21 cellular contexts compared by ENCODE assay signal in genomic region chr3:179666030-179666429, GRCh38. TPM values are rescaled to one million over a fixed set of nuclear protein-coding genes. Genes with fewer than 3 reads are reported as not detected.
A peak's percentile ranks its signal among the peaks of the same experiment; 100 is the strongest.
DNase-seq lines count a peak whose midpoint lies in the region; ATAC-seq and TF ChIP-seq lines count a peak whose summit lies in the region.
"Had no signal": no experiment of that assay in that cellular context is flagged by ENCODE, and none has a peak within 500 bp of the region (broad histone marks: within the 10 kb centered on the region; RNA-seq: fewer than 3 reads in every experiment).

No MANE protein-coding gene starts in this region.

- H2BK12ac ChIP-seq in H9 (ENCODE audit: insufficient read length, low read depth, low read length) = no peak overlapping the region

- CTCF ChIA-PET in PC-3 (lab: Charles Lee) = no interaction called here

- H3K79me2 ChIP-seq in H9 (ENCODE audit: insufficient read depth, low read length) = peaks cover 15% of the 10 kb centered on the region; the same call in 1 of the 2 replicates
- peaks cover 63% of the 10 kb centered on the region for H3K79me2 ChIP-seq in fibroblast of lung (ENCODE audit: control insufficient read depth, insufficient read depth, low read length)
- peaks cover 99% of the 10 kb centered on the region for H3K79me2 ChIP-seq in neural progenitor cell (ENCODE audit: low read depth)
- peaks cover 92% of the 10 kb centered on the region for H3K79me2 ChIP-seq in PC-3 (ENCODE audit: low read length)

- H3K27me3 ChIP-seq in CD4-positive, CD25-positive, alpha-beta regulatory T cell (ENCODE audit: control insufficient read depth, insufficient read depth, low read length) = no peaks in the 10 kb centered on the region
- no peaks in the 10 kb centered on the region for H3K27me3 ChIP-seq in H9 (ENCODE audit: insufficient read depth, low read length)
- H3K27me3 ChIP-seq in fibroblast of lung (ENCODE audit: control insufficient read depth, insufficient read depth, low read length) = no peaks in the 10 kb centered on the region
- no peaks in the 10 kb centered on the region for H3K27me3 ChIP-seq in neural progenitor cell
- H3K27me3 ChIP-seq in PC-3 (ENCODE audit: low read length) = no peaks in the 10 kb centered on the region
- H3K27me3 ChIP-seq: pancreas, SJSA1, vagina had no signal

- H3K23me2 ChIP-seq in H9 (ENCODE audit: insufficient read length, low read depth, low read length, poor library complexity, severe bottlenecking) = no peaks in the 10 kb centered on the region

- no peak overlapping the region for H2BK20ac ChIP-seq in H9 (ENCODE audit: low read depth, low read length, poor library complexity, severe bottlenecking)

- H3K27me3 Mint-ChIP-seq in CD4-positive, CD25-positive, alpha-beta regulatory T cell = no peaks in the 10 kb centered on the region
- H3K27me3 Mint-ChIP-seq in H9 (ENCODE audit: low read depth) (no peaks in the 10 kb centered on the region), neural progenitor cell (ENCODE audit: insufficient read depth, low read depth) (no peaks in the 10 kb centered on the region)
- H3K27me3 Mint-ChIP-seq: activated naive CD4-positive, alpha-beta T cell treated with anti-CD3 and anti-CD28 coated beads, Interleukin-2, amount 50 U/mL, for 24 hours; naive thymus-derived CD4-positive, alpha-beta T cell had no signal

- no peak overlapping the region for H4K5ac ChIP-seq in H9 (ENCODE audit: insufficient read length, low read depth, low read length)

- no peaks in the 10 kb centered on the region for H3K4me1 ChIP-seq in CD4-positive, CD25-positive, alpha-beta regulatory T cell (ENCODE audit: control insufficient read depth, insufficient read depth, low read length, poor library complexity, severe bottlenecking)
- H3K4me1 ChIP-seq in H9 (ENCODE audit: insufficient read depth, low read length) (0 out of 2 replicates have a peak, but pooled peaks cover 3% of the 10 kb centered on the region), fibroblast of lung (ENCODE audit: control insufficient read depth, extremely low read depth, insufficient read depth, low read length) (peaks cover 2% of the 10 kb centered on the region), neural progenitor cell (peaks cover 38% of the 10 kb centered on the region), PC-3 (ENCODE audit: insufficient read depth, low read length) (no peaks in the 10 kb centered on the region)
- H3K4me1 ChIP-seq: pancreas, SJSA1 had no signal

- no peak overlapping the region for H3K18ac ChIP-seq in H9 (ENCODE audit: insufficient read length, low read depth, low read length)

- H3K36me3 ChIP-seq in CD4-positive, CD25-positive, alpha-beta regulatory T cell (ENCODE audit: control insufficient read depth, insufficient read depth, low read length) = no peaks in the 10 kb centered on the region
- no peaks in the 10 kb centered on the region for H3K36me3 ChIP-seq in fibroblast of lung (ENCODE audit: control insufficient read depth, insufficient read depth, low read length)
- no peaks in the 10 kb centered on the region for H3K36me3 ChIP-seq in neural progenitor cell
- H3K36me3 ChIP-seq in PC-3 (ENCODE audit: low read depth, low read length) = no peaks in the 10 kb centered on the region
- H3K36me3 ChIP-seq: HAP-1, pancreas, SJSA1, vagina had no signal

- H3K79me1 ChIP-seq in H9 (ENCODE audit: insufficient read depth, low read depth, low read length, poor library complexity, severe bottlenecking) = peaks cover 22% of the 10 kb centered on the region

- H3K14ac ChIP-seq in H9 (ENCODE audit: insufficient read depth, low read length) = no peak overlapping the region

- H3K9me2 ChIP-seq in PC-3 (replicated peaks; ENCODE audit: low read length) = no peaks in the 10 kb centered on the region

- H3T11ph ChIP-seq in H9 (ENCODE audit: low read length) = no peak overlapping the region

- no peak overlapping the region for H4K91ac ChIP-seq in H9 (ENCODE audit: insufficient read length, low read depth, low read length)

- no peak overlapping the region for H4K8ac ChIP-seq in H9 (replicated peaks; ENCODE audit: insufficient read length, low read depth, low read length)

- H2AK5ac ChIP-seq in H9 (ENCODE audit: insufficient read length, low read length) = no peak overlapping the region

- no peak overlapping the region for H3K56ac ChIP-seq in H9 (ENCODE audit: insufficient read length, low read depth, low read length)

- no peak overlapping the region for H2BK5ac ChIP-seq in H9 (ENCODE audit: insufficient read length, low read length)

- peaks cover 0 to 2% (median 0%) of the 10 kb centered on the region in 7 donors for H3K9me3 Mint-ChIP-seq in CD4-positive, CD25-positive, alpha-beta regulatory T cell
- no peaks in the 10 kb centered on the region; a peak in 1 of 5 replicates for H3K9me3 Mint-ChIP-seq in H9
- no peaks in the 10 kb centered on the region for H3K9me3 Mint-ChIP-seq in neural progenitor cell
- H3K9me3 Mint-ChIP-seq: activated naive CD4-positive, alpha-beta T cell treated with anti-CD3 and anti-CD28 coated beads, Interleukin-2, amount 50 U/mL, for 24 hours; naive thymus-derived CD4-positive, alpha-beta T cell; T-helper 1 cell treated with Interleukin-12 subunit alpha and Interleukin-12 subunit beta and Interleukin-4 antibody, amounts not matched to agents 30 μg/mL and 1 μg/mL, for 36 hours had no signal

- H2AFZ ChIP-seq in H9 (ENCODE audit: low read length) (no peak overlapping the region), fibroblast of lung (ENCODE audit: low read length) (no peak overlapping the region), neural progenitor cell (replicated peaks) (no peak overlapping the region), PC-3 (ENCODE audit: low read length) (no peak overlapping the region)

- H2BK15ac ChIP-seq in H9 (ENCODE audit: low read depth, low read length) = no peak overlapping the region

- peak overlapping the region in 2 of 3 donors; percentile 57 to 91 for H3K27ac Mint-ChIP-seq in CD4-positive, CD25-positive, alpha-beta regulatory T cell
- H3K27ac Mint-ChIP-seq in H9 (peak overlapping the region in 2 of 3 experiments; percentile 3 to 13; a peak in 1 of 7 replicates), neural progenitor cell (no peak overlapping the region)
- H3K27ac Mint-ChIP-seq: activated naive CD4-positive, alpha-beta T cell treated with anti-CD3 and anti-CD28 coated beads, Interleukin-2, amount 50 U/mL, for 24 hours; naive thymus-derived CD4-positive, alpha-beta T cell; T-helper 1 cell treated with Interleukin-12 subunit alpha and Interleukin-12 subunit beta and Interleukin-4 antibody, amounts not matched to agents 30 μg/mL and 1 μg/mL, for 36 hours had no signal

- H4K20me1 ChIP-seq in H9 (ENCODE audit: control insufficient read depth, insufficient read depth, insufficient read length) = no peaks in the 10 kb centered on the region
- no peaks in the 10 kb centered on the region for H4K20me1 ChIP-seq in fibroblast of lung (ENCODE audit: control insufficient read depth, extremely low read depth, insufficient read depth, low read length)
- H4K20me1 ChIP-seq in neural progenitor cell (ENCODE audit: low read depth) = peaks cover 75% of the 10 kb centered on the region
- peaks cover 4% of the 10 kb centered on the region; the same call in 1 of the 2 replicates for H4K20me1 ChIP-seq in PC-3 (ENCODE audit: low read length)

- no peak overlapping the region for H3K4me3 Mint-ChIP-seq in CD4-positive, CD25-positive, alpha-beta regulatory T cell
- peak overlapping the region in 1 of 2 experiments; percentile 62; a peak in 1 of 5 replicates for H3K4me3 Mint-ChIP-seq in H9
- H3K4me3 Mint-ChIP-seq in neural progenitor cell = no peak overlapping the region
- H3K4me3 Mint-ChIP-seq: activated naive CD4-positive, alpha-beta T cell treated with anti-CD3 and anti-CD28 coated beads, Interleukin-2, amount 50 U/mL, for 24 hours; naive thymus-derived CD4-positive, alpha-beta T cell; T-helper 1 cell treated with Interleukin-12 subunit alpha and Interleukin-12 subunit beta and Interleukin-4 antibody, amounts not matched to agents 30 μg/mL and 1 μg/mL, for 36 hours had no signal

- no peak overlapping the region for H3K23ac ChIP-seq in H9 (ENCODE audit: insufficient read length, low read depth, low read length)

- POLR2A ChIA-PET in PC-3 (lab: Charles Lee; ENCODE audit: unreplicated experiment) = no interaction called here

- H3K4ac ChIP-seq in H9 (ENCODE audit: low read depth, low read length) = no peak overlapping the region

- H3K4me3 ChIP-seq in CD4-positive, CD25-positive, alpha-beta regulatory T cell (ENCODE audit: low read depth, low read length) = no peak overlapping the region
- H3K4me3 ChIP-seq in fibroblast of lung (replicated peaks in 1 of 4; ENCODE audit: control extremely low read depth in 1 of 4, insufficient read depth in 1 of 4, low read depth in 3 of 4, low read length in 4 of 4) (no peak overlapping the region), neural progenitor cell (no peak overlapping the region), PC-3 (ENCODE audit: low read length) (no peak overlapping the region)
- H3K4me3 ChIP-seq: HAP-1, pancreas, SJSA1, vagina had no signal

- ATAC-seq in CD4-positive, CD25-positive, alpha-beta regulatory T cell (ENCODE audit: low read depth in 2 of 2) = no peak
- ATAC-seq in PC-3 (no peak), GM18868 (IDR thresholded peaks at IDR 0.05; ENCODE audit: unreplicated experiment) (no peak)
- ATAC-seq: esophagus mucosa; naive thymus-derived CD4-positive, alpha-beta T cell had no signal

- no peak overlapping the region for H3K4me2 ChIP-seq in H9 (ENCODE audit: insufficient read depth, insufficient read length, low read length)
- peak overlapping the region; percentile 52 for H3K4me2 ChIP-seq in fibroblast of lung (ENCODE audit: extremely low read depth, insufficient read depth, low read length)
- H3K4me2 ChIP-seq in neural progenitor cell = peak overlapping the region; percentile 52
- H3K4me2 ChIP-seq in PC-3 (ENCODE audit: low read length) = no peak overlapping the region

- WGBS in H9 (ENCODE audit: extremely low coverage, insufficient read length, low lambda C conversion rate) = no CpG with 5 or more reads among the region's 1 CpG

- H3K27ac ChIP-seq in CD4-positive, CD25-positive, alpha-beta regulatory T cell (ENCODE audit: insufficient read depth, low read length, poor library complexity, severe bottlenecking) = no peak overlapping the region
- H3K27ac ChIP-seq in H9 (ENCODE audit: insufficient read length, low read depth, low read length) (no peak overlapping the region), fibroblast of lung (ENCODE audit: insufficient read depth, low read length) (no peak overlapping the region), neural progenitor cell (no peak overlapping the region), PC-3 (ENCODE audit: low read length) (no peak overlapping the region)
- H3K27ac ChIP-seq: pancreas, SJSA1, vagina had no signal

- no peak overlapping the region for H3K9ac ChIP-seq in H9 (ENCODE audit: extremely low read depth, insufficient read length, low read length)
- no peak overlapping the region for H3K9ac ChIP-seq in fibroblast of lung (ENCODE audit: insufficient read depth, low read length)
- no peak overlapping the region for H3K9ac ChIP-seq in neural progenitor cell
- no peak overlapping the region for H3K9ac ChIP-seq in PC-3 (ENCODE audit: low read length)

- TF ChIP-seq CTCF in H9 (conservative IDR thresholded peaks at IDR 0.05) (no peak), fibroblast of lung (conservative IDR thresholded peaks at IDR 0.05 in 1 of 2, IDR thresholded peaks at IDR 0.05 in 1 of 2; ENCODE audit: low read depth in 1 of 2, low read length in 2 of 2) (no peak), neural progenitor cell (IDR thresholded peaks at IDR 0.05) (no peak), PC-3 (conservative IDR thresholded peaks at IDR 0.05; ENCODE audit: low read depth, low read length) (no peak)

- intact Hi-C loops in PC-3 (cut with micrococcal nuclease) = no loop called here

- no TSS peak for BruUV-seq in PC-3 (replicated peaks; lab: Mats Ljungman, UMichigan)

- H3K4me1 Mint-ChIP-seq in CD4-positive, CD25-positive, alpha-beta regulatory T cell = peaks cover 0 to 20% (median 15%) of the 10 kb centered on the region in 4 donors
- H3K4me1 Mint-ChIP-seq in H9 (peaks cover 31 to 33% of the 10 kb centered on the region in 2 experiments), neural progenitor cell (peaks cover 40% of the 10 kb centered on the region)

- no peak overlapping the region for H2BK120ac ChIP-seq in H9 (ENCODE audit: low read depth, low read length, poor library complexity, severe bottlenecking)

- DNase-seq in CD4-positive, CD25-positive, alpha-beta regulatory T cell = no peak
- DNase-seq in H9 (no peak), fibroblast of lung (ENCODE audit: low read depth in 2 of 2) (no peak), neural progenitor cell (ENCODE audit: low spot score) (no peak), NCI-H1105 (lab: John Stamatoyannopoulos, UW) (no peak), PC-3 (no peak)
- DNase-seq: activated CD4-positive, alpha-beta T cell treated with anti-CD3 and anti-CD28 coated beads for 48 hours; aorta; kidney; MV-4-11; naive thymus-derived CD4-positive, alpha-beta T cell; NCI-H187 treated with DMSO at 0.1 percent for 48 hours; NK-92 treated with Interleukin-12 subunit alpha and Interleukin-12 subunit beta, amount 100 ng/mL, for 24 hours had no signal

- peaks cover 9% of the 10 kb centered on the region for H3K36me3 Mint-ChIP-seq in CD4-positive, CD25-positive, alpha-beta regulatory T cell
- no peaks in the 10 kb centered on the region; a peak in 1 of 7 replicates for H3K36me3 Mint-ChIP-seq in H9 (ENCODE audit: insufficient read depth in 1 of 3, low read depth in 3 of 3)
- H3K36me3 Mint-ChIP-seq in neural progenitor cell = peaks cover 19% of the 10 kb centered on the region

- H3F3A ChIP-seq in neural progenitor cell (ENCODE audit: low read depth) = peaks cover 21% of the 10 kb centered on the region
- no peaks in the 10 kb centered on the region for H3F3A ChIP-seq in PC-3 (ENCODE audit: low read length, unreplicated experiment)

- H3K9me3 ChIP-seq in CD4-positive, CD25-positive, alpha-beta regulatory T cell (ENCODE audit: control insufficient read depth in 2 of 2, low read length in 2 of 2) = no peaks in the 10 kb centered on the region
- no peaks in the 10 kb centered on the region for H3K9me3 ChIP-seq in H9 (ENCODE audit: control insufficient read depth, low read depth, low read length)
- H3K9me3 ChIP-seq in fibroblast of lung (ENCODE audit: control insufficient read depth, insufficient read depth, low read depth, low read length) = no peaks in the 10 kb centered on the region
- H3K9me3 ChIP-seq in neural progenitor cell (ENCODE audit: low read depth) = no peaks in the 10 kb centered on the region
- H3K9me3 ChIP-seq in PC-3 (ENCODE audit: low read length) = no peaks in the 10 kb centered on the region
- H3K9me3 ChIP-seq: pancreas, SJSA1, vagina had no signal

RNA-seq across cellular contexts. Expression of gene USP13, which starts 13.2 kb away (rescaled TPM):
- 6.4 TPM for total RNA-seq in CD4-positive, CD25-positive, alpha-beta regulatory T cell
- polyA plus RNA-seq in CD4-positive, CD25-positive, alpha-beta regulatory T cell = 1 to 10 TPM; 3.2 to 6.5 (median 3.6) TPM
- total RNA-seq in H9 (2021) (26.0 and 26.7 TPM in 2 replicates), fibroblast of lung (8.7 and 11.7 TPM in 2 replicates), neural progenitor cell (ENCODE audit: low replicate concordance) (17.7 and 18.1 TPM in 2 replicates), PC-3 (2014; rRNA removed) (14.8 and 18.0 TPM in 2 replicates)
- 15.7 and 21.7 TPM in 2 replicates for polyA plus RNA-seq in fibroblast of lung
- polyA plus RNA-seq in fibroblast of lung (2012) = 12.6 and 13.8 TPM in 2 replicates
- polyA minus RNA-seq in fibroblast of lung (ENCODE audit: low replicate concordance) = 16.9 and 23.3 TPM in 2 replicates

Comparison
In these comparisons a context has a peak if more than half of its experiments do, and no peak if none do; other contexts are left out.
1. H3K4me2 ChIP-seq: peak in fibroblast of lung (single experiment) and neural progenitor cell (single experiment); none in H9 (single experiment) and PC-3 (single experiment).